ENCODE assay signal across 11 cellular contexts in the genomic region with DNA sequence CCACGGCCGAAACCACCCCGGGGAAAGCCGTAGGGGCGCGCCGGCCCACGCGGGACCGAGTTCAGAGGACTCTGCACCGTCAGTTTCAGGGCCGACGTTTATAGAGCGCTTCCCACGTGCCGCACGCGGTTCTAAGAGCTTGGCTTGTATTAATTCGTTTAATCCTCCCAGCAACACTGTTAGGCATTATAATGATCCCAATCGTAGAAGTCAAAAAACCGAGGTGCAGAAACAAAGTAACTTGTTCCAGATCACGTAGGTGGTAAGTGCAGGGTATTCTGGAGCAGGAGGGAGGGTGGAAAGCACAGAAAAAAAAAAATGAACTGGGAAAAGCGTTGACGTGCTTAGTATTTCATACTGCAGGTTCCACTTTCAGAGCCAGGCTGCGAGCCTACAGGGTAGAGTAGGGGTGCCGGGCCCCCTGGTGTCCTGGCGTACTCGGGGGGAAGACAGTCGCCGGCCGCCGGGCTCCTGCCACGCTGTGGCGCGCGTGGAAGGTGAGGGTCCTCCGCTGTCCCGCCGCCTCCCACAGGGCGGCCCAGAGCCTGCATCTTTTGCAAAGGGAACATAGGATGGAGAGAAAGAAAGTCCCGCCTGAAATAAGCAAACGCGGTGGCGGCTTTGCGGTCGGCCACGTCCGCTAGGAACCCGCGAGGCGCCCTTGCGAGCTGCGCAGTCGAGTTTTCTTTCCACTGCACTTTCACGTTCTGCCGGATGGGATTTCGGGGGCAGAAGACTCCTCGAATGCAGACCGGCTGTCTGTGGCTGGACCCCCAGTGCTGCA. TPM values are rescaled to one million over a fixed set of nuclear protein-coding genes. Genes with fewer than 3 reads are reported as not detected.
DNase-seq lines count a peak whose midpoint lies in the region; ATAC-seq and TF ChIP-seq lines count a peak whose summit lies in the region.
"Had no signal": no experiment of that assay in that cellular context is flagged by ENCODE, and none has a peak within 500 bp of the region (broad histone marks: within the 10 kb centered on the region; RNA-seq: fewer than 3 reads in every experiment).

No MANE protein-coding gene starts in this region.

- H3K27ac Mint-ChIP-seq in activated naive CD4-positive, alpha-beta T cell treated with anti-CD3 and anti-CD28 coated beads, Interleukin-2, amount 10 ng/mL, durations not matched to agents 7 days and 5 days, result peak overlapping the region; percentile 19
- peak overlapping the region; percentile 1 for H3K27ac Mint-ChIP-seq in activated CD4-positive, alpha-beta memory T cell treated with anti-CD3 and anti-CD28 coated beads, Interleukin-2, amount 10 ng/mL, durations not matched to agents 7 days and 5 days
- no peak overlapping the region for H3K27ac Mint-ChIP-seq in stimulated activated effector memory CD8-positive, alpha-beta T cell treated with anti-CD3 and anti-CD28 coated beads, Interleukin-12 subunit alpha, Interleukin-12 subunit beta, amount 100 ng/mL, for 72 hours

- no peak for ATAC-seq in gastroesophageal sphincter
- no peak for ATAC-seq in stimulated activated effector memory CD8-positive, alpha-beta T cell treated with anti-CD3 and anti-CD28 coated beads, Interleukin-12 subunit alpha, Interleukin-12 subunit beta, amount 100 ng/mL, for 72 hours

- POLR2A ChIA-PET in activated CD4-positive, alpha-beta memory T cell treated with anti-CD3 and anti-CD28 coated beads, Interleukin-2, amount 10 ng/mL, durations not matched to agents 7 days and 5 days (lab: Charles Lee), result no interaction called here

- peaks cover 0 to 66% (median 21%) of the 10 kb centered on the region in 3 donors for H3K4me1 ChIP-seq in gastroesophageal sphincter

- H3K4me3 ChIP-seq in gastroesophageal sphincter, result peak overlapping the region in 1 of 2 donors; percentile 35

- WGBS in gastroesophageal sphincter (ENCODE audit: low coverage in 1 of 2), 2 donors, result 33 to 51% methylated on average over 15 to 16 of the region's 59 CpGs

- no peak for TF ChIP-seq POLR2A in gastroesophageal sphincter (IDR thresholded peaks at IDR 0.05)

- CTCF ChIA-PET in activated naive CD4-positive, alpha-beta T cell treated with anti-CD3 and anti-CD28 coated beads, Interleukin-2, amount 10 ng/mL, durations not matched to agents 7 days and 5 days (lab: Charles Lee), result interaction anchor here (0.9 kb wide), 1 partner anchor 12 kb away, joined by 5 read pairs; no protein-coding TSS in a partner anchor
- CTCF ChIA-PET in activated CD4-positive, alpha-beta memory T cell treated with anti-CD3 and anti-CD28 coated beads, Interleukin-2, amount 10 ng/mL, durations not matched to agents 7 days and 5 days (lab: Charles Lee), result no interaction called here

- no peaks in the 10 kb centered on the region for H3K36me3 Mint-ChIP-seq in activated naive CD4-positive, alpha-beta T cell treated with anti-CD3 and anti-CD28 coated beads, Interleukin-2, amount 10 ng/mL, durations not matched to agents 7 days and 5 days
- no peaks in the 10 kb centered on the region for H3K36me3 Mint-ChIP-seq in activated CD4-positive, alpha-beta memory T cell treated with anti-CD3 and anti-CD28 coated beads, Interleukin-2, amount 10 ng/mL, durations not matched to agents 7 days and 5 days (ENCODE audit: low read depth)
- peaks cover 14% of the 10 kb centered on the region for H3K36me3 Mint-ChIP-seq in stimulated activated effector memory CD8-positive, alpha-beta T cell treated with anti-CD3 and anti-CD28 coated beads, Interleukin-12 subunit alpha, Interleukin-12 subunit beta, amount 100 ng/mL, for 72 hours

- H3K27me3 ChIP-seq in gastroesophageal sphincter, result peaks cover 89% of the 10 kb centered on the region

- H3K27ac ChIP-seq in gastroesophageal sphincter, result peak overlapping the region in 3 of 4 donors; percentile 57 to 97 (median 97)

- TF ChIP-seq CTCF in gastroesophageal sphincter (IDR thresholded peaks at IDR 0.05), result no peak

- no peak overlapping the region for H3K4me3 Mint-ChIP-seq in activated naive CD4-positive, alpha-beta T cell treated with anti-CD3 and anti-CD28 coated beads, Interleukin-2, amount 10 ng/mL, durations not matched to agents 7 days and 5 days
- no peak overlapping the region for H3K4me3 Mint-ChIP-seq in activated CD4-positive, alpha-beta memory T cell treated with anti-CD3 and anti-CD28 coated beads, Interleukin-2, amount 10 ng/mL, durations not matched to agents 7 days and 5 days
- peak overlapping the region; percentile 32 for H3K4me3 Mint-ChIP-seq in stimulated activated effector memory CD8-positive, alpha-beta T cell treated with anti-CD3 and anti-CD28 coated beads, Interleukin-12 subunit alpha, Interleukin-12 subunit beta, amount 100 ng/mL, for 72 hours

- H3K9me3 Mint-ChIP-seq in activated naive CD4-positive, alpha-beta T cell treated with anti-CD3 and anti-CD28 coated beads, Interleukin-2, amount 10 ng/mL, durations not matched to agents 7 days and 5 days, result no peaks in the 10 kb centered on the region
- H3K9me3 Mint-ChIP-seq in activated CD4-positive, alpha-beta memory T cell treated with anti-CD3 and anti-CD28 coated beads, Interleukin-2, amount 10 ng/mL, durations not matched to agents 7 days and 5 days, result no peaks in the 10 kb centered on the region
- no peaks in the 10 kb centered on the region for H3K9me3 Mint-ChIP-seq in stimulated activated effector memory CD8-positive, alpha-beta T cell treated with anti-CD3 and anti-CD28 coated beads, Interleukin-12 subunit alpha, Interleukin-12 subunit beta, amount 100 ng/mL, for 72 hours

- H3K27me3 Mint-ChIP-seq in activated naive CD4-positive, alpha-beta T cell treated with anti-CD3 and anti-CD28 coated beads, Interleukin-2, amount 10 ng/mL, durations not matched to agents 7 days and 5 days, result peaks cover 96% of the 10 kb centered on the region
- peaks cover 71% of the 10 kb centered on the region for H3K27me3 Mint-ChIP-seq in activated CD4-positive, alpha-beta memory T cell treated with anti-CD3 and anti-CD28 coated beads, Interleukin-2, amount 10 ng/mL, durations not matched to agents 7 days and 5 days

- H3K4me1 Mint-ChIP-seq in activated naive CD4-positive, alpha-beta T cell treated with anti-CD3 and anti-CD28 coated beads, Interleukin-2, amount 10 ng/mL, durations not matched to agents 7 days and 5 days, result peaks cover 27% of the 10 kb centered on the region
- H3K4me1 Mint-ChIP-seq in activated CD4-positive, alpha-beta memory T cell treated with anti-CD3 and anti-CD28 coated beads, Interleukin-2, amount 10 ng/mL, durations not matched to agents 7 days and 5 days, result peaks cover 17% of the 10 kb centered on the region
- H3K4me1 Mint-ChIP-seq in stimulated activated effector memory CD8-positive, alpha-beta T cell treated with anti-CD3 and anti-CD28 coated beads, Interleukin-12 subunit alpha, Interleukin-12 subunit beta, amount 100 ng/mL, for 72 hours, result peaks cover 13% of the 10 kb centered on the region

- no peak for TF ChIP-seq EP300 in gastroesophageal sphincter (IDR thresholded peaks at IDR 0.05)

- H3K36me3 ChIP-seq in gastroesophageal sphincter, result no peaks in the 10 kb centered on the region

- no peaks in the 10 kb centered on the region for H3K9me3 ChIP-seq in gastroesophageal sphincter

- peak; percentile 36 for DNase-seq in activated naive CD4-positive, alpha-beta T cell treated with anti-CD3 and anti-CD28 coated beads, Interleukin-2, amount 10 ng/mL, durations not matched to agents 7 days and 5 days
- no peak for DNase-seq in activated naive CD4-positive, alpha-beta T cell (lab: John Stamatoyannopoulos, UW)
- DNase-seq in activated CD4-positive, alpha-beta memory T cell treated with anti-CD3 and anti-CD28 coated beads, Interleukin-2, amount 10 ng/mL, durations not matched to agents 7 days and 5 days, result peak; percentile 38
- DNase-seq in stimulated activated effector memory CD8-positive, alpha-beta T cell treated with anti-CD3 and anti-CD28 coated beads, Interleukin-12 subunit alpha, Interleukin-12 subunit beta, amount 100 ng/mL, for 72 hours (ENCODE audit: low spot score in 2 of 2), result peak in 1 of 2 donors; percentile 54
- no peak for DNase-seq in HPDE6-E6E7 (ENCODE audit: extremely low spot score)
- DNase-seq in NCI-H1417 treated with DMSO at 0.1 percent for 48 hours (lab: John Stamatoyannopoulos, UW), result no peak
- DNase-seq in DMS153 treated with DMSO at 0.1 percent for 48 hours (lab: John Stamatoyannopoulos, UW; ENCODE audit: unreplicated experiment), result no peak
- DNase-seq: mammary epithelial cell, NCI-H1417 had no signal

RNA-seq across cellular contexts. Expression of a gene that starts 10.2 kb away (rescaled TPM):
- not detected for total RNA-seq in activated CD4-positive, alpha-beta memory T cell treated with anti-CD3 and anti-CD28 coated beads, Interleukin-2, amount 10 ng/mL, durations not matched to agents 7 days and 5 days
- total RNA-seq in gastroesophageal sphincter, result 100 to 1,000 TPM in 2 of 4 donors, 10 to 100 TPM in 2; 41.7 to 154 (median 91.9) TPM
- total RNA-seq: glomerular endothelial cell, mammary epithelial cell had no signal

Comparison
In these comparisons a context has a peak if more than half of its experiments do, and no peak if none do; other contexts are left out.
1. DNase-seq: peak in activated naive CD4-positive, alpha-beta T cell treated with anti-CD3 and anti-CD28 coated beads, Interleukin-2, amount 10 ng/mL, durations not matched to agents 7 days and 5 days (single experiment) and activated CD4-positive, alpha-beta memory T cell treated with anti-CD3 and anti-CD28 coated beads, Interleukin-2, amount 10 ng/mL, durations not matched to agents 7 days and 5 days (single experiment); none in activated naive CD4-positive, alpha-beta T cell (0 of 4), HPDE6-E6E7 (single experiment), NCI-H1417 treated with DMSO at 0.1 percent for 48 hours (single experiment) and DMS153 treated with DMSO at 0.1 percent for 48 hours (single experiment).
2. RNA of a gene that starts 10.2 kb away (total RNA-seq): 41.7 to 154 TPM in gastroesophageal sphincter; not detected in activated CD4-positive, alpha-beta memory T cell treated with anti-CD3 and anti-CD28 coated beads, Interleukin-2, amount 10 ng/mL, durations not matched to agents 7 days and 5 days; every median in the first group is over 10 times any median in the second.